1 cellular context compared by ENCODE assay signal in genomic region chr5:32585446-32586250, GRCh38.
TF ChIP-seq lines count a peak whose summit lies in the region.

TSS of gene SUB1 (plus strand) at chr5:32585557. CDS start at chr5:32588513, 2,956 bp downstream.

TF ChIP-seq in GM12878, 131 proteins besides CTCF, POLR2A, EP300 and RAD21 (continued from another document):
- TF ChIP-seq ZBTB40 (IDR thresholded peaks at IDR 0.05; ENCODE audit: borderline replicate concordance) (peak; percentile 74; the same call in 1 of the 2 replicates), IKZF1 (conservative IDR thresholded peaks at IDR 0.05) (peak; percentile 42), SREBF1 (IDR thresholded peaks at IDR 0.05; ENCODE audit: low read length) (no peak), MYB (IDR thresholded peaks at IDR 0.05; ENCODE audit: borderline replicate concordance, low read depth, low read length) (no peak), NR2C1 (IDR thresholded peaks at IDR 0.05) (no peak; the same call in 1 of the 2 replicates), SMARCA5 (IDR thresholded peaks at IDR 0.05) (no peak), POLR2AphosphoS5 (IDR thresholded peaks at IDR 0.05; ENCODE audit: low read length) (peak; percentile 96), IRF4 (IDR thresholded peaks at IDR 0.05; ENCODE audit: low read depth, low read length) (no peak), USF2 (IDR thresholded peaks at IDR 0.05; ENCODE audit: borderline replicate concordance, low read depth, low read length) (peak; percentile 95), USF1 (IDR thresholded peaks at IDR 0.05; ENCODE audit: borderline replicate concordance, extremely low read length, insufficient read depth, low read depth, low read length) (peak; percentile 98)
